Comparison of ENCODE assay signal across 24 cellular contexts in the genomic region with DNA sequence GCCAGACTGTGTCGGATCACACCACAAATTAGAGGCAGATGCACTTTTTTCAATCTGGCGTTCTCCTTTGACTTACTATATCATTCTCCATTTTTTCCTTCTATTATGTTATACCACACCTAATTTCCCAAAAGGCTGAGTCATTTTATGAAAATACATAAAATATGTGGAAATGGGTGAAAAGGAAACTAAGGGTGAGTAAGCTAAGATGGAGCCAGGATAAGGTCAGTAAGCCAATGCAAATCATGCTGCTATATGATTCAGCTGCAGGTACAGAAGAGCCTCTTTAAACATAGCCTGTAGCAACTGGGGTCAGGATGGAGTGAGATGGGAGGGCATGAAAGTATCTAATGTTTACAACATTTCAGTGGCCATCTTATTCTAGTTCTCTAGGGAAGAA.
A peak's percentile ranks its signal among the peaks of the same experiment; 100 is the strongest.
DNase-seq lines count a peak whose midpoint lies in the region; ATAC-seq and TF ChIP-seq lines count a peak whose summit lies in the region.
"Had no signal": no experiment of that assay in that cellular context is flagged by ENCODE, and none has a peak within 500 bp of the region (broad histone marks: within the 10 kb centered on the region; RNA-seq: fewer than 3 reads in every experiment).

No MANE protein-coding gene starts in this region.

- DNase-seq in MCF 10A (ENCODE audit: unreplicated experiment) (peak; percentile 78), breast epithelium (ENCODE audit: low spot score in 2 of 2) (no peak), brain microvascular endothelial cell (peak; percentile 6), fibroblast of the aortic adventitia (ENCODE audit: low read depth) (peak; percentile 60), RPMI8226 (no peak), NCI-H2029 treated with DMSO at 0.1 percent for 48 hours (lab: John Stamatoyannopoulos, UW) (no peak), upper lobe of left lung (no peak)
- DNase-seq: activated effector memory CD4-positive, alpha-beta T cell treated with anti-CD3 and anti-CD28 coated beads, Interleukin-2, amount 50 U/mL, for 16 hours; BE2C; COR-L47; DMS79 treated with DMSO at 0.1 percent for 48 hours; effector CD8-positive, alpha-beta T cell; H9; heart right ventricle; Kasumi-1; lower lobe of right lung; NCI-H1092 treated with DMSO at 0.1 percent for 48 hours; NCI-H2107; NCI-H524 treated with DMSO at 0.1 percent for 48 hours; SHP77; stimulated activated CD8-positive, alpha-beta memory T cell treated with anti-CD3 and anti-CD28 coated beads, Interleukin-4, amount 100 ng/mL, for 48 hours had no signal

- TF ChIP-seq POLR2A in breast epithelium (IDR thresholded peaks at IDR 0.05) (no peak), upper lobe of left lung (IDR thresholded peaks at IDR 0.05) (no peak)

- CTCF ChIA-PET in MCF 10A (lab: Yijun Ruan, JAX) = no interaction called here

- POLR2A ChIA-PET in MCF 10A (lab: Yijun Ruan, JAX) = interaction anchor here (0.6 to 1.0 kb wide), 2 partner anchors 16 to 19 kb away, joined by 4 read pairs; no protein-coding TSS in a partner anchor

- in situ Hi-C loops in brain microvascular endothelial cell (cut with HindIII; ENCODE audit: low pct_ligation_motif_present, low sequenced_read_pairs) = no loop called here

- no peak for ATAC-seq in HG03439 (IDR thresholded peaks at IDR 0.05; ENCODE audit: unreplicated experiment)
- ATAC-seq in upper lobe of left lung (ENCODE audit: low FRiP score in 2 of 2) = no peak
- ATAC-seq: heart right ventricle, lower lobe of right lung had no signal

- no peaks in the 10 kb centered on the region for H3K9me3 ChIP-seq in breast epithelium
- H3K9me3 ChIP-seq in upper lobe of left lung = no peaks in the 10 kb centered on the region
- H3K9me3 ChIP-seq: BE2C, heart right ventricle, lower lobe of right lung had no signal

- H3K27me3 ChIP-seq in breast epithelium (peaks cover 0 to 12% of the 10 kb centered on the region in 2 donors), brain microvascular endothelial cell (replicated peaks) (no peaks in the 10 kb centered on the region), upper lobe of left lung (no peaks in the 10 kb centered on the region)
- H3K27me3 ChIP-seq: BE2C had no signal

- H3K27ac ChIP-seq in breast epithelium = no peak overlapping the region
- no peak overlapping the region for H3K27ac ChIP-seq in brain microvascular endothelial cell
- no peak overlapping the region for H3K27ac ChIP-seq in upper lobe of left lung
- H3K27ac ChIP-seq: 22Rv1, heart right ventricle, lower lobe of right lung had no signal

- H3K27me3 Mint-ChIP-seq in MCF 10A (ENCODE audit: insufficient read depth, unreplicated experiment) = peaks cover 57% of the 10 kb centered on the region

- no TSS peak for BruUV-seq in MCF 10A (replicated peaks; lab: Mats Ljungman, UMichigan)

- no peaks in the 10 kb centered on the region for H3K36me3 Mint-ChIP-seq in MCF 10A (ENCODE audit: insufficient read depth, unreplicated experiment)

- no peaks in the 10 kb centered on the region for H3K9me3 Mint-ChIP-seq in MCF 10A (ENCODE audit: unreplicated experiment)
- H3K9me3 Mint-ChIP-seq: T-helper 1 cell treated with Interleukin-12 subunit alpha and Interleukin-12 subunit beta and Interleukin-4 antibody, amounts not matched to agents 30 μg/mL and 1 μg/mL, for 36 hours had no signal

- H3K36me3 ChIP-seq in breast epithelium (no peaks in the 10 kb centered on the region), brain microvascular endothelial cell (replicated peaks) (no peaks in the 10 kb centered on the region), upper lobe of left lung (no peaks in the 10 kb centered on the region)
- H3K36me3 ChIP-seq: BE2C, heart right ventricle, lower lobe of right lung had no signal

- TF ChIP-seq CTCF in MCF 10A (IDR thresholded peaks at IDR 0.05; ENCODE audit: unreplicated experiment) (no peak), breast epithelium (IDR thresholded peaks at IDR 0.05) (no peak), brain microvascular endothelial cell (IDR thresholded peaks at IDR 0.05; ENCODE audit: low read depth, low read length, missing control alignments) (no peak), fibroblast of the aortic adventitia (IDR thresholded peaks at IDR 0.05; ENCODE audit: insufficient read depth, low read length) (no peak), upper lobe of left lung (IDR thresholded peaks at IDR 0.05) (no peak)

- H3K27ac Mint-ChIP-seq in MCF 10A (ENCODE audit: low read depth, unreplicated experiment) = peak overlapping the region; percentile 87
- H3K27ac Mint-ChIP-seq: H9; T-helper 1 cell treated with Interleukin-12 subunit alpha and Interleukin-12 subunit beta and Interleukin-4 antibody, amounts not matched to agents 30 μg/mL and 1 μg/mL, for 36 hours had no signal

- TF ChIP-seq EP300 in upper lobe of left lung (IDR thresholded peaks at IDR 0.05) = no peak

- H3K4me1 ChIP-seq in breast epithelium (no peaks in the 10 kb centered on the region), upper lobe of left lung (no peaks in the 10 kb centered on the region)
- H3K4me1 ChIP-seq: BE2C, heart right ventricle, lower lobe of right lung had no signal

- peaks cover 9% of the 10 kb centered on the region for H3K4me1 Mint-ChIP-seq in MCF 10A (ENCODE audit: insufficient read depth, unreplicated experiment)

- no peak overlapping the region for H3K4me3 ChIP-seq in breast epithelium
- H3K4me3 ChIP-seq in brain microvascular endothelial cell (ENCODE audit: low read depth, low read length) = peak overlapping the region; percentile 25
- no peak overlapping the region for H3K4me3 ChIP-seq in fibroblast of the aortic adventitia (ENCODE audit: low read depth, low read length)
- H3K4me3 ChIP-seq in upper lobe of left lung = no peak overlapping the region
- H3K4me3 ChIP-seq: heart right ventricle, lower lobe of right lung had no signal

- WGBS in upper lobe of left lung, 2 donors = 85 to 100% methylated on average over 2 of the region's 2 CpGs

- intact Hi-C loops in MCF 10A (cut with micrococcal nuclease) = loop anchor here (1.0 to 5.0 kb wide), 3 partner anchors 148 to 238 kb away; no protein-coding TSS in a partner anchor
- intact Hi-C loops in breast epithelium (cut with DNase I; ENCODE audit: low total_unique reads) = no loop called here

- H3K4me3 Mint-ChIP-seq in MCF 10A (ENCODE audit: unreplicated experiment) = peak overlapping the region; percentile 73
- H3K4me3 Mint-ChIP-seq: H9; T-helper 1 cell treated with Interleukin-12 subunit alpha and Interleukin-12 subunit beta and Interleukin-4 antibody, amounts not matched to agents 30 μg/mL and 1 μg/mL, for 36 hours had no signal

Comparison
In these comparisons a context has a peak if more than half of its experiments do, and no peak if none do; other contexts are left out.
1. DNase-seq: peak in MCF 10A (single experiment), brain microvascular endothelial cell (single experiment) and fibroblast of the aortic adventitia (single experiment); none in breast epithelium (0 of 2), RPMI8226 (single experiment), NCI-H2029 treated with DMSO at 0.1 percent for 48 hours (single experiment) and upper lobe of left lung (0 of 2).